In genomic region chr2:207437857-207438166, GRCh38 we compare ENCODE assay signal across 30 cellular contexts.
A peak's percentile ranks its signal among the peaks of the same experiment; 100 is the strongest.
DNase-seq lines count a peak whose midpoint lies in the region; ATAC-seq, FAIRE-seq and TF ChIP-seq lines count a peak whose summit lies in the region.
"Had no signal": no experiment of that assay in that cellular context is flagged by ENCODE, and none has a peak within 500 bp of the region (broad histone marks: within the 10 kb centered on the region; RNA-seq: fewer than 3 reads in every experiment).

No MANE protein-coding gene starts in this region.

- in situ Hi-C loops in K562 (cut with MboI): no loop called here

- intact Hi-C loops in K562 (cut with micrococcal nuclease): no loop called here
- intact Hi-C loops in stomach (cut with DNase I; ENCODE audit: low total_unique reads): no loop called here
- intact Hi-C loops in esophagus muscularis mucosa (cut with DNase I): no loop called here

- POLR2A ChIA-PET in K562 (lab: Yijun Ruan, JAX): interaction anchor here (1.3 kb wide), 1 partner anchor 9 kb away, joined by 3 read pairs; no protein-coding TSS in a partner anchor

- H2AFZ ChIP-seq in K562 (ENCODE audit: low read depth, low read length): peak overlapping the region; percentile 75; the same call in 1 of the 2 replicates

- DNase-seq in NCI-H1092 (lab: John Stamatoyannopoulos, UW) (peak; percentile 43), NCI-H1092 treated with DMSO at 0.1 percent for 48 hours (lab: John Stamatoyannopoulos, UW) (no peak), K562 (ENCODE audit: extremely low read depth in 1 of 4, low spot score in 3 of 4) (no peak), fibroblast of pulmonary artery (ENCODE audit: low read depth) (peak; percentile 7), stomach (peak; percentile 39), esophagus muscularis mucosa (ENCODE audit: extremely low spot score) (no peak), NCI-H526 (lab: John Stamatoyannopoulos, UW) (no peak)
- DNase-seq in activated CD4-positive, alpha-beta T cell treated with anti-CD3 and anti-CD28 coated beads for 1 hour: no peak
- DNase-seq: 8988T; activated CD4-positive, alpha-beta T cell treated with anti-CD3 and anti-CD28 coated beads, Interleukin-2, amount 50 U/mL, for 1 hour; activated T-cell treated with anti-CD3 and anti-CD28 coated beads, Interleukin-2, amount 50 U/mL, for 48 hours; CD4-positive, CD25-positive, alpha-beta regulatory T cell; dermis blood vessel endothelial cell; endodermal cell; left ventricle myocardium inferior; mesendoderm; NCI-H1436; SIG-M5; stimulated activated naive B cell treated with anti-CD40 and anti-IgM and Interleukin-4, amounts not matched to agents 10 μg/mL and 1 μg/mL and 100 μg/mL, for 72 hours; T-cell had no signal

- no TSS peak for BruUV-seq in K562 (replicated peaks; lab: Mats Ljungman, UMichigan)

- no peak overlapping the region for H3K4me2 ChIP-seq in K562 (ENCODE audit: insufficient read depth, low read length)
- H3K4me2 ChIP-seq: KMS-11 had no signal

- H3K4me3 ChIP-seq in K562 (no peak overlapping the region), fibroblast of pulmonary artery (replicated peaks; ENCODE audit: low read depth, low read length) (no peak overlapping the region), stomach (no peak overlapping the region), esophagus muscularis mucosa (no peak overlapping the region)
- H3K4me3 ChIP-seq: left ventricle myocardium inferior, right atrium auricular region had no signal

- no peaks in the 10 kb centered on the region for H3K9me1 ChIP-seq in K562 (ENCODE audit: control insufficient read depth, insufficient read depth, low read length)

- CTCF ChIA-PET in K562 (lab: Yijun Ruan, JAX; ENCODE audit: low intra/inter-chr PET ratio): no interaction called here

- no peak overlapping the region for H3K9ac ChIP-seq in K562 (ENCODE audit: insufficient read depth in 1 of 2, low read depth in 2 of 2, low read length in 2 of 2)
- H3K9ac ChIP-seq: KMS-11 had no signal

- H3K27ac ChIP-seq in K562 (ENCODE audit: extremely low read depth, low read depth, low read length) (no peak overlapping the region), stomach (peak overlapping the region in 1 of 5 donors; percentile 24), esophagus muscularis mucosa (replicated peaks in 1 of 4) (no peak overlapping the region)
- H3K27ac ChIP-seq: HL-60, KMS-11, left ventricle myocardium inferior, right atrium auricular region had no signal

- no peaks in the 10 kb centered on the region for H3K79me2 ChIP-seq in K562 (ENCODE audit: control insufficient read depth, insufficient read depth, low read length)

- no peaks in the 10 kb centered on the region; a peak in 1 of 5 replicates for H3K4me1 ChIP-seq in K562 (replicated peaks in 1 of 2; ENCODE audit: control insufficient read depth in 2 of 2, insufficient read depth in 2 of 2, low read length in 2 of 2)
- H3K4me1 ChIP-seq in stomach: peaks cover 0 to 8% (median 0%) of the 10 kb centered on the region in 4 donors
- H3K4me1 ChIP-seq in esophagus muscularis mucosa: no peaks in the 10 kb centered on the region
- H3K4me1 ChIP-seq: left ventricle myocardium inferior, right atrium auricular region had no signal

- TF ChIP-seq EP300 in K562 (IDR thresholded peaks at IDR 0.05; ENCODE audit: low read length) (no peak), stomach (IDR thresholded peaks at IDR 0.05) (peak; percentile 38), esophagus muscularis mucosa (IDR thresholded peaks at IDR 0.05) (no peak)

- 58% methylated on average over 8 of the region's 8 CpGs for WGBS in K562 (ENCODE audit: insufficient coverage, low coverage, missing lambda C conversion rate)
- WGBS in stomach, 5 donors: 49 to 61% (median 54%) methylated on average over 8 of the region's 8 CpGs
- WGBS in esophagus muscularis mucosa: 60% methylated on average over 8 of the region's 8 CpGs

- H3K27me3 ChIP-seq in K562 (ENCODE audit: control insufficient read depth in 2 of 2, insufficient read depth in 2 of 2, low read length in 2 of 2) (no peaks in the 10 kb centered on the region), stomach (no peaks in the 10 kb centered on the region), esophagus muscularis mucosa (no peaks in the 10 kb centered on the region)
- H3K27me3 ChIP-seq: right atrium auricular region had no signal

- 0 out of 3 replicates have a peak, but pooled peaks have one; percentile 27 for ATAC-seq in K562
- ATAC-seq: stimulated activated naive B cell treated with anti-CD40 and anti-IgM and Interleukin-4, amounts not matched to agents 10 μg/mL and 1 μg/mL and 100 μg/mL, for 72 hours; T-cell; WTC11 had no signal

- no peaks in the 10 kb centered on the region for H3K36me3 ChIP-seq in K562 (ENCODE audit: control insufficient read depth, insufficient read depth, low read length)
- H3K36me3 ChIP-seq in stomach: no peaks in the 10 kb centered on the region
- H3K36me3 ChIP-seq in esophagus muscularis mucosa: no peaks in the 10 kb centered on the region
- H3K36me3 ChIP-seq: left ventricle myocardium inferior, right atrium auricular region had no signal

- no peak for FAIRE-seq in K562 (lab: Jason Lieb, UNC)
- FAIRE-seq: astrocyte, D721Med, H54, islet of Langerhans, RCC 7860, small intestine had no signal

- TF ChIP-seq CTCF in K562 (IDR thresholded peaks at IDR 0.05 in 2 of 3, conservative IDR thresholded peaks at IDR 0.05 in 1 of 3; ENCODE audit: insufficient read depth in 2 of 3, low read depth in 1 of 3, low read length in 3 of 3) (no peak), fibroblast of pulmonary artery (IDR thresholded peaks at IDR 0.05; ENCODE audit: low read length, missing control alignments) (no peak), stomach (IDR thresholded peaks at IDR 0.05) (no peak), esophagus muscularis mucosa (IDR thresholded peaks at IDR 0.05) (no peak)

- TF ChIP-seq RAD21 in K562 (CRISPR knock-in tag; conservative IDR thresholded peaks at IDR 0.05 in 1 of 2, IDR thresholded peaks at IDR 0.05 in 1 of 2): no peak

- no peak for TF ChIP-seq POLR2A in K562 (conservative IDR thresholded peaks at IDR 0.05)
- no peak for TF ChIP-seq POLR2A in stomach (IDR thresholded peaks at IDR 0.05)
- no peak for TF ChIP-seq POLR2A in esophagus muscularis mucosa (IDR thresholded peaks at IDR 0.05; ENCODE audit: low read depth)

- H4K20me1 ChIP-seq in K562 (replicated peaks; ENCODE audit: control insufficient read depth, insufficient read depth, low read length): no peaks in the 10 kb centered on the region

- H3K9me3 ChIP-seq in K562 (replicated peaks; ENCODE audit: control insufficient read depth, insufficient read depth, low read depth, low read length): no peaks in the 10 kb centered on the region
- no peaks in the 10 kb centered on the region for H3K9me3 ChIP-seq in stomach
- no peaks in the 10 kb centered on the region for H3K9me3 ChIP-seq in esophagus muscularis mucosa
- H3K9me3 ChIP-seq: left ventricle myocardium inferior, right atrium auricular region had no signal

TF ChIP-seq in K562, 482 proteins besides CTCF, POLR2A, EP300 and RAD21 (continues in another document):
- no peak for TF ChIP-seq SMAD2 (IDR thresholded peaks at IDR 0.05; ENCODE audit: low read depth, low read length)
- TF ChIP-seq ETS1 (conservative IDR thresholded peaks at IDR 0.05; ENCODE audit: control insufficient read depth, low read depth, low read length): no peak
- no peak for TF ChIP-seq HMGN3 (IDR thresholded peaks at IDR 0.05; ENCODE audit: borderline replicate concordance, extremely low read depth, insufficient read length, low read depth, low read length)
- TF ChIP-seq PRPF4 (IDR thresholded peaks at IDR 0.05; ENCODE audit: insufficient read depth, low read depth, low read length, poor library complexity, severe bottlenecking): no peak
- no peak for TF ChIP-seq CBX1 (IDR thresholded peaks at IDR 0.05; ENCODE audit: low read depth)
- no peak for TF ChIP-seq MLX (CRISPR knock-in tag; conservative IDR thresholded peaks at IDR 0.05)
- TF ChIP-seq TOE1 (IDR thresholded peaks at IDR 0.05; ENCODE audit: borderline replicate concordance): no peak
- TF ChIP-seq TOE1 (CRISPR knock-in tag; IDR thresholded peaks at IDR 0.05; ENCODE audit: borderline replicate concordance, low read depth): no peak
- TF ChIP-seq SNIP1 (IDR thresholded peaks at IDR 0.05; ENCODE audit: low read depth): no peak
- TF ChIP-seq POLR2H (tag; IDR thresholded peaks at IDR 0.05; ENCODE audit: low read depth): no peak
- TF ChIP-seq THAP7 (CRISPR knock-in tag; IDR thresholded peaks at IDR 0.05): no peak
- no peak for TF ChIP-seq TCF7L2 (IDR thresholded peaks at IDR 0.05; ENCODE audit: low read depth, low read length)

Comparison
In these comparisons a context has a peak if more than half of its experiments do, and no peak if none do; other contexts are left out.
1. DNase-seq: peak in NCI-H1092 (single experiment), fibroblast of pulmonary artery (single experiment) and stomach (single experiment); none in NCI-H1092 treated with DMSO at 0.1 percent for 48 hours (single experiment), K562 (0 of 4), activated CD4-positive, alpha-beta T cell treated with anti-CD3 and anti-CD28 coated beads for 1 hour (single experiment), esophagus muscularis mucosa (single experiment) and NCI-H526 (0 of 2).